20 cellular contexts compared by ENCODE assay signal in the genomic region with DNA sequence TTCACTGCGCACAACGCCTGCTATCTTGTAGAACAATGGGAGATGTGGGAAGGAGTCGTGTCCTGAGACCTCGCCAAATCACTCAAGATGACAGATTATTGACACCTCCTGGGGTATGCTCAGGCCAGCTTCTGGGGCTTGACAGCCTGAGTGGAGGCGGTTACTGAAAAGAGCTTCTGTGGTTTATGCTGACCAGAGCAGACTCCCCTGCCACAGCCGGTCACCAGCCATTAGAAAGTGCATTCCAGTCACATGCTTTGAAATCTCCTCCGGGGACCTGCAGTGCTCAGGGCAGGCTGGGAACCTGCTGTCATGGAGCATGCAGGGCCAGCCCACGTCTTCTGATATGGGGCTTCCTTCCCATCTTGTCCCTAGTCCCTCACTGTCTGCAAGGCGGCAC.
"Had no signal": no experiment of that assay in that cellular context is flagged by ENCODE, and none has a peak within 500 bp of the region (broad histone marks: within the 10 kb centered on the region; RNA-seq: fewer than 3 reads in every experiment).

No MANE protein-coding gene starts in this region.

- H3K9me3 ChIP-seq: colonic mucosa, pancreas, testis, tibial nerve had no signal

- H3K9me3 Mint-ChIP-seq: naive thymus-derived CD8-positive, alpha-beta T cell; stimulated activated naive CD8-positive, alpha-beta T cell treated with anti-CD3 and anti-CD28 coated beads, Interleukin-15, Interleukin-2, amounts not matched to agents 100 ng/mL and 50 ng/mL, for 24 hours had no signal

- ATAC-seq: foreskin keratinocyte; left lobe of liver; naive thymus-derived CD8-positive, alpha-beta T cell; pancreas; right cardiac atrium had no signal

- H3K36me3 ChIP-seq: colonic mucosa, pancreas had no signal

- H3K4me2 ChIP-seq: smooth muscle cell had no signal

- H3K27me3 Mint-ChIP-seq: naive thymus-derived CD8-positive, alpha-beta T cell; stimulated activated naive CD8-positive, alpha-beta T cell treated with anti-CD3 and anti-CD28 coated beads, Interleukin-15, Interleukin-2, amounts not matched to agents 100 ng/mL and 50 ng/mL, for 24 hours had no signal

- H3K27ac Mint-ChIP-seq: progenitor cell of endocrine pancreas; stimulated activated naive CD8-positive, alpha-beta T cell treated with anti-CD3 and anti-CD28 coated beads, Interleukin-15, Interleukin-2, amounts not matched to agents 100 ng/mL and 50 ng/mL, for 24 hours had no signal

- H3K4me3 Mint-ChIP-seq: stimulated activated naive CD8-positive, alpha-beta T cell treated with anti-CD3 and anti-CD28 coated beads, Interleukin-15, Interleukin-2, amounts not matched to agents 100 ng/mL and 50 ng/mL, for 24 hours had no signal

- FAIRE-seq: endothelial cell of umbilical vein, islet of Langerhans, pancreas had no signal

- H3K4me3 ChIP-seq: colonic mucosa, pancreas, smooth muscle cell, testis, tibial nerve had no signal

- H3K4me1 ChIP-seq: colonic mucosa, foreskin keratinocyte, pancreas, testis, tibial nerve had no signal

- DNase-seq: cerebellar nuclear complex; colonic mucosa; dermis blood vessel endothelial cell; erythroblast; foreskin keratinocyte; head of caudate nucleus; hippocampal formation; mammary epithelial cell; naive thymus-derived CD8-positive, alpha-beta T cell; pancreas; right cardiac atrium; stimulated activated CD4-positive, alpha-beta T cell treated with anti-CD3 and anti-CD28 coated beads, Interleukin-2, amount 100 ng/mL, for 48 hours; testis had no signal

- H3K27me3 ChIP-seq: colonic mucosa, pancreas, testis, tibial nerve had no signal

- H3K27ac ChIP-seq: colonic mucosa, foreskin keratinocyte, pancreas, testis, tibial nerve had no signal
